1 cellular context compared by ENCODE assay signal in genomic region chr2:676647-677055, GRCh38.
TF ChIP-seq lines count a peak whose summit lies in the region.

No MANE protein-coding gene starts in this region.

TF ChIP-seq in K562, 482 proteins besides CTCF, POLR2A, EP300 and RAD21 (continued from another document):
- TF ChIP-seq ARID4B (CRISPR knock-in tag; IDR thresholded peaks at IDR 0.05) (0 out of 2 replicates have a peak, but pooled peaks have one; percentile 2), SIN3A (IDR thresholded peaks at IDR 0.05; ENCODE audit: borderline replicate concordance in 2 of 2, control insufficient read depth in 1 of 2, low read depth in 2 of 2, low read length in 2 of 2) (peak in 1 of 2 experiments; percentile 76; a peak in 1 of 4 replicates), HNRNPK (IDR thresholded peaks at IDR 0.05; ENCODE audit: low read depth, low read length, poor library complexity, severe bottlenecking) (peak; percentile 43), EGR1 (conservative IDR thresholded peaks at IDR 0.05) (peak; percentile 96), USF2 (CRISPR knock-in tag; IDR thresholded peaks at IDR 0.05) (peak; percentile 25; the same call in 1 of the 2 replicates), MEIS2 (IDR thresholded peaks at IDR 0.05; ENCODE audit: partially characterized antibody) (peak; percentile 22), MXI1 (IDR thresholded peaks at IDR 0.05; ENCODE audit: low read depth, low read length) (peak; percentile 50; the same call in 1 of the 2 replicates), GMEB1 (CRISPR knock-in tag; IDR thresholded peaks at IDR 0.05) (peak; percentile 52), NRF1 (conservative IDR thresholded peaks at IDR 0.05 in 1 of 2, IDR thresholded peaks at IDR 0.05 in 1 of 2) (peak; percentile 88 to 89), ERF (CRISPR knock-in tag; IDR thresholded peaks at IDR 0.05) (0 out of 2 replicates have a peak, but pooled peaks have one; percentile 33), HNRNPL (IDR thresholded peaks at IDR 0.05; ENCODE audit: low read depth, low read length) (peak; percentile 80; the same call in 1 of the 2 replicates), GATA2 (CRISPR knock-in tag; IDR thresholded peaks at IDR 0.05) (no peak), ZNF764 (CRISPR knock-in tag; IDR thresholded peaks at IDR 0.05; ENCODE audit: low read depth) (no peak), ARHGAP35 (IDR thresholded peaks at IDR 0.05; ENCODE audit: partially characterized antibody) (no peak), HDAC1 (IDR thresholded peaks at IDR 0.05) (peak in 1 of 2 experiments; percentile 78; a peak in 2 of 4 replicates), KLF13 (tag; IDR thresholded peaks at IDR 0.05; ENCODE audit: borderline replicate concordance, low read depth) (peak; percentile 50; the same call in 1 of the 2 replicates), ETS1 (conservative IDR thresholded peaks at IDR 0.05; ENCODE audit: control insufficient read depth, low read depth, low read length) (peak; percentile 31; the same call in 1 of the 2 replicates), THAP12 (CRISPR knock-in tag; IDR thresholded peaks at IDR 0.05) (peak; percentile 21; the same call in 1 of the 2 replicates), NKRF (IDR thresholded peaks at IDR 0.05; ENCODE audit: borderline replicate concordance) (peak; percentile 88), MNT (conservative IDR thresholded peaks at IDR 0.05) (peak in 1 of 2 experiments; percentile 83; a peak in 2 of 4 replicates)
